ENCODE assay signal across 9 cellular contexts in genomic region chr3:184360834-184361531, GRCh38. TPM values are rescaled to one million over a fixed set of nuclear protein-coding genes. Genes with fewer than 3 reads are reported as not detected.
DNase-seq lines count a peak whose midpoint lies in the region; ATAC-seq, FAIRE-seq and TF ChIP-seq lines count a peak whose summit lies in the region.
"Had no signal": no experiment of that assay in that cellular context is flagged by ENCODE, and none has a peak within 500 bp of the region (broad histone marks: within the 10 kb centered on the region; RNA-seq: fewer than 3 reads in every experiment).

No MANE protein-coding gene starts in this region.

- intact Hi-C loops in breast epithelium (cut with DNase I; ENCODE audit: low total_unique reads) (loop anchor here (1.0 kb wide), 1 partner anchor 23 kb away; no protein-coding TSS in a partner anchor), mucosa of descending colon (cut with DNase I, micrococcal nuclease) (no loop called here)

- H3K36me3 ChIP-seq in breast epithelium (no peaks in the 10 kb centered on the region), mucosa of descending colon (ENCODE audit: low read depth) (no peaks in the 10 kb centered on the region)

- peak overlapping the region; percentile 70 to 98 (median 88) for H3K4me3 ChIP-seq in breast epithelium
- H3K4me3 ChIP-seq in mucosa of descending colon: peak overlapping the region; percentile 96

- DNase-seq in HTR-8/SVneo (ENCODE audit: insufficient read length, low spot score): no peak
- DNase-seq in breast epithelium (ENCODE audit: low spot score in 2 of 2): no peak
- peak in 2 of 3 donors; percentile 40 to 68 for DNase-seq in mucosa of descending colon
- no peak for DNase-seq in activated effector memory CD4-positive, alpha-beta T cell treated with Interleukin-2 at 50 U/mL for 16 hours
- no peak for DNase-seq in NCI-H1930 (lab: John Stamatoyannopoulos, UW)

- H3K9me3 ChIP-seq in breast epithelium (no peaks in the 10 kb centered on the region), mucosa of descending colon (no peaks in the 10 kb centered on the region)

- H3K4me1 ChIP-seq in breast epithelium (peaks cover 0 to 10% of the 10 kb centered on the region in 2 donors), mucosa of descending colon (ENCODE audit: low read depth) (peaks cover 22% of the 10 kb centered on the region)

- ATAC-seq in GM18907 (IDR thresholded peaks at IDR 0.05; ENCODE audit: unreplicated experiment) (peak; percentile 5), mucosa of descending colon (no peak), esophagus mucosa (no peak), GM18858 (IDR thresholded peaks at IDR 0.05; ENCODE audit: unreplicated experiment) (no peak)

- H3K27me3 ChIP-seq in breast epithelium: no peaks in the 10 kb centered on the region

- FAIRE-seq in HTR-8/SVneo (lab: Jason Lieb, UNC): peak; percentile 55
- FAIRE-seq: TTC549 had no signal

- peak overlapping the region; percentile 99 to 100 for H3K27ac ChIP-seq in breast epithelium

- TF ChIP-seq CTCF in breast epithelium (IDR thresholded peaks at IDR 0.05): no peak
- no peak for TF ChIP-seq CTCF in mucosa of descending colon (IDR thresholded peaks at IDR 0.05)

- no peak for TF ChIP-seq POLR2A in breast epithelium (IDR thresholded peaks at IDR 0.05)

RNA-seq across cellular contexts. Expression of gene CLCN2, which starts 0.4 kb away (rescaled TPM):
- total RNA-seq in breast epithelium (1 to 10 TPM; 2.1 to 4.2 (median 2.6) TPM), mucosa of descending colon (100 to 1,000 TPM in 1 of 3 donors, 10 to 100 TPM in 2; 31.1 to 105 (median 72.0) TPM), esophagus mucosa (3.4 TPM)

RNA-seq across cellular contexts. Expression of gene POLR2H, which starts 0.5 kb away (rescaled TPM):
- total RNA-seq in breast epithelium: 100 to 1,000 TPM in 1 of 3 donors, 10 to 100 TPM in 2; 63.7 to 101 (median 99.5) TPM
- total RNA-seq in mucosa of descending colon: 100 to 1,000 TPM in 1 of 3 donors, 10 to 100 TPM in 2; 87.8 to 126 (median 90.1) TPM
- 46.0 TPM for total RNA-seq in esophagus mucosa

RNA-seq across cellular contexts. Expression of gene THPO, which starts 17.0 kb away (rescaled TPM):
- total RNA-seq in breast epithelium (1 to 10 TPM in 1 of 3 donors, under 1 TPM in 2; 0.64 to 1.3 (median 0.73) TPM), mucosa of descending colon (under 1 TPM in 2 of 3 donors, not detected in 1; 0.14 to 0.63 TPM), esophagus mucosa (not detected)

RNA-seq across cellular contexts. Expression of gene CHRD, which starts 18.9 kb away (rescaled TPM):
- total RNA-seq in breast epithelium: 10 to 100 TPM in 2 of 3 donors, 1 to 10 TPM in 1; 9.6 to 20.3 (median 12.1) TPM
- 1 to 10 TPM; 1.1 to 8.7 (median 2.8) TPM for total RNA-seq in mucosa of descending colon
- 0.84 TPM for total RNA-seq in esophagus mucosa

RNA-seq across cellular contexts. Expression of gene FAM131A, which starts 23.6 kb away (rescaled TPM):
- 10 to 100 TPM; 18.7 to 32.4 (median 26.5) TPM for total RNA-seq in breast epithelium
- 10 to 100 TPM; 14.1 to 29.8 (median 16.4) TPM for total RNA-seq in mucosa of descending colon
- 7.3 TPM for total RNA-seq in esophagus mucosa

Comparison
In these comparisons a context has a peak if more than half of its experiments do, and no peak if none do; other contexts are left out.
1. DNase-seq: peak in mucosa of descending colon (2 of 3); none in HTR-8/SVneo (single experiment), breast epithelium (0 of 2), activated effector memory CD4-positive, alpha-beta T cell treated with Interleukin-2 at 50 U/mL for 16 hours (single experiment) and NCI-H1930 (0 of 2).